Comparison of ENCODE assay signal across 7 cellular contexts in genomic region chr20:41618807-41619294, GRCh38. TPM values are rescaled to one million over a fixed set of nuclear protein-coding genes. Genes with fewer than 3 reads are reported as not detected.
DNase-seq lines count a peak whose midpoint lies in the region; ATAC-seq and TF ChIP-seq lines count a peak whose summit lies in the region.

No MANE protein-coding gene starts in this region.

- no peak for DNase-seq in GM12864 (ENCODE audit: low read depth)
- no peak for DNase-seq in NB4 (ENCODE audit: low read depth)
- DNase-seq in body of pancreas: no peak
- DNase-seq in lower leg skin (ENCODE audit: low spot score in 2 of 2): no peak
- DNase-seq in thoracic aorta (ENCODE audit: low spot score): no peak
- no peak for DNase-seq in NCI-H82 (lab: John Stamatoyannopoulos, UW)

- ATAC-seq in body of pancreas: peak; percentile 9
- no peak for ATAC-seq in thoracic aorta (ENCODE audit: insufficient number of reproducible peaks, low FRiP score, low read depth)
- no peak for ATAC-seq in GM18520 (IDR thresholded peaks at IDR 0.05; ENCODE audit: unreplicated experiment)

- TF ChIP-seq CTCF in GM12864 (IDR thresholded peaks at IDR 0.05; ENCODE audit: low read depth, low read length, missing control alignments) (no peak), NB4 (IDR thresholded peaks at IDR 0.05; ENCODE audit: low read depth, low read length) (no peak), body of pancreas (IDR thresholded peaks at IDR 0.05) (no peak), lower leg skin (IDR thresholded peaks at IDR 0.05) (no peak), thoracic aorta (IDR thresholded peaks at IDR 0.05) (no peak)

- H3K36me3 ChIP-seq in body of pancreas (replicated peaks in 1 of 2; ENCODE audit: insufficient read depth in 1 of 2, low read depth in 2 of 2): no peaks in the 10 kb centered on the region
- no peaks in the 10 kb centered on the region for H3K36me3 ChIP-seq in thoracic aorta

- intact Hi-C loops in body of pancreas (cut with DNase I): no loop called here
- intact Hi-C loops in lower leg skin (cut with DNase I; ENCODE audit: low total_unique reads): no loop called here

- 2 to 4% methylated on average over 9 to 30 of the region's 30 CpGs for WGBS in body of pancreas, 2 donors
- 6 to 9% methylated on average over 27 to 28 of the region's 30 CpGs for WGBS in lower leg skin, 2 donors

- H3K27ac ChIP-seq in body of pancreas (peak overlapping the region in 3 of 4 donors; percentile 47 to 89 (median 80)), thoracic aorta (peak overlapping the region in 1 of 2 donors; percentile 54)

- H3K9me3 ChIP-seq in body of pancreas (no peaks in the 10 kb centered on the region), thoracic aorta (no peaks in the 10 kb centered on the region)

- TF ChIP-seq POLR2A in NB4 (IDR thresholded peaks at IDR 0.05; ENCODE audit: extremely low read depth, insufficient read length) (no peak), body of pancreas (IDR thresholded peaks at IDR 0.05) (no peak), lower leg skin (IDR thresholded peaks at IDR 0.05) (no peak)

- no peaks in the 10 kb centered on the region for H3K27me3 ChIP-seq in body of pancreas
- H3K27me3 ChIP-seq in thoracic aorta (replicated peaks; ENCODE audit: insufficient read depth): no peaks in the 10 kb centered on the region

- peak overlapping the region; percentile 60 for H3K4me3 ChIP-seq in GM12864 (ENCODE audit: low read depth, low read length)
- H3K4me3 ChIP-seq in NB4 (ENCODE audit: low read depth, low read length): peak overlapping the region; percentile 35
- peak overlapping the region in 1 of 2 donors; percentile 64 for H3K4me3 ChIP-seq in body of pancreas
- H3K4me3 ChIP-seq in lower leg skin (ENCODE audit: low read depth, poor library complexity, severe bottlenecking): peak overlapping the region; percentile 62
- H3K4me3 ChIP-seq in thoracic aorta: peak overlapping the region; percentile 89

- H3K4me1 ChIP-seq in body of pancreas (peaks cover 16% of the 10 kb centered on the region), thoracic aorta (ENCODE audit: control insufficient read depth in 1 of 2, low read depth in 2 of 2) (peaks cover 28 to 35% of the 10 kb centered on the region in 2 donors)

RNA-seq across cellular contexts. Expression of gene CHD6, which starts 0.7 kb away (rescaled TPM):
- total RNA-seq in body of pancreas (10 to 100 TPM; 21.8 to 43.5 TPM), lower leg skin (10 to 100 TPM; 29.7 to 40.1 (median 37.7) TPM), thoracic aorta (10 to 100 TPM; 43.9 to 44.6 TPM)
